Comparison of ENCODE assay signal across 14 cellular contexts in the genomic region with DNA sequence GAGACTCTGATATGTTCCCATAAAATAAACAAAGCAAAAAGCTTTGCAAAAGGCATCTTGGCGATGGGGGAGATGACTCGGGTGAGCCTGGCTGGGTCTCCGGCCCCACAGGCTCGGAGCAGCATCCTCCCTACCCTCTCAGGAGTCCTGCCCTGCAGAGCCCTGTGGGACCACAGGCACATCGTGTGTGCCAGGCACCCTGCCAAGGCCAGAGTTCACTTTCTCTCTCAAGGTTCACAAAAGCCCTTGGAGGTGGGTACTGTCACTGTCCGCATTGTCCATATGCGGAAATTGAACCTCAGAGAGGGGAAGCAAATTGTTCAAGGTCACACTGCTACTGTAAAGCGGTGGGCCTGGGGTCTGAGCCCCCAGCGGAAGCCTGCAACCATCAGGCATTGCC. TPM values are rescaled to one million over a fixed set of nuclear protein-coding genes. Genes with fewer than 3 reads are reported as not detected.
DNase-seq lines count a peak whose midpoint lies in the region; ATAC-seq, FAIRE-seq and TF ChIP-seq lines count a peak whose summit lies in the region.
"Had no signal": no experiment of that assay in that cellular context is flagged by ENCODE, and none has a peak within 500 bp of the region (broad histone marks: within the 10 kb centered on the region; RNA-seq: fewer than 3 reads in every experiment).

No MANE protein-coding gene starts in this region.

- intact Hi-C loops in IMR-90 (cut with micrococcal nuclease) (no loop called here), HepG2 (cut with micrococcal nuclease; ENCODE audit: unreplicated experiment) (no loop called here), psoas muscle (cut with DNase I) (no loop called here)

- POLR2A ChIA-PET in IMR-90 (lab: Charles Lee; ENCODE audit: unreplicated experiment), result no interaction called here
- POLR2A ChIA-PET in HepG2 (lab: Yijun Ruan, JAX), result no interaction called here

- no peaks in the 10 kb centered on the region for H3K27me3 ChIP-seq in IMR-90 (ENCODE audit: control insufficient read depth, insufficient read depth, low read length)
- H3K27me3 ChIP-seq in HepG2 (ENCODE audit: control insufficient read depth in 1 of 2, insufficient read depth in 2 of 2, low read length in 2 of 2), result peaks cover 9 to 52% of the 10 kb centered on the region in 2 experiments
- H3K27me3 ChIP-seq in psoas muscle (ENCODE audit: insufficient read depth in 3 of 3, low read length in 2 of 3), result peaks cover 0 to 3% (median 2%) of the 10 kb centered on the region in 3 donors
- H3K27me3 ChIP-seq: BLaER1 had no signal

- CTCF ChIA-PET in IMR-90 (lab: Yijun Ruan, JAX) (no interaction called here), HepG2 (lab: Yijun Ruan, JAX; ENCODE audit: low intra/inter-chr PET ratio, low total read pairs) (no interaction called here)

- WGBS in IMR-90 (ENCODE audit: extremely low coverage in 2 of 2, insufficient read length in 1 of 2), 2 experiments, result 60% methylated on average over 3 of the region's 9 CpGs; no CpG with 5 or more reads in 1 of the 2 experiments
- 47% methylated on average over 8 of the region's 9 CpGs for WGBS in HepG2 (ENCODE audit: low lambda C conversion rate)
- 69 to 79% (median 77%) methylated on average over 9 of the region's 9 CpGs for WGBS in psoas muscle, 3 donors

- no peak overlapping the region for H4K5ac ChIP-seq in IMR-90 (ENCODE audit: low read depth, low read length)

- ATAC-seq in IMR-90 (ENCODE audit: low read depth), result peak; percentile 32; the same call in 1 of the 2 replicates
- ATAC-seq in HepG2, result no peak
- ATAC-seq in psoas muscle, result no peak
- ATAC-seq in HG03521 (IDR thresholded peaks at IDR 0.05; ENCODE audit: unreplicated experiment), result no peak

- no peak overlapping the region for H4K8ac ChIP-seq in IMR-90 (ENCODE audit: low read depth in 2 of 2, low read length in 2 of 2)

- no peak overlapping the region for H3K23ac ChIP-seq in IMR-90 (ENCODE audit: low read depth, low read length)

- H3K9ac ChIP-seq in IMR-90 (ENCODE audit: low read depth, low read length) (no peak overlapping the region), HepG2 (ENCODE audit: insufficient read depth, low read depth, low read length) (no peak overlapping the region)
- H3K9ac ChIP-seq: BLaER1, GM23248 had no signal

- no peaks in the 10 kb centered on the region; a peak in 1 of 4 replicates for H3K79me1 ChIP-seq in IMR-90 (ENCODE audit: low read depth in 1 of 2, low read length in 2 of 2)

- no peaks in the 10 kb centered on the region for H3K79me2 ChIP-seq in HepG2 (ENCODE audit: insufficient read depth, low read length)

- TF ChIP-seq RAD21 in IMR-90 (IDR thresholded peaks at IDR 0.05; ENCODE audit: low read length), result no peak
- TF ChIP-seq RAD21 in HepG2 (CRISPR knock-in tag; IDR thresholded peaks at IDR 0.05), result no peak

- H3K9me3 ChIP-seq in IMR-90 (ENCODE audit: control insufficient read depth, insufficient read depth, low read length) (no peaks in the 10 kb centered on the region), HepG2 (ENCODE audit: low read length) (no peaks in the 10 kb centered on the region), psoas muscle (no peaks in the 10 kb centered on the region)
- H3K9me3 ChIP-seq: BLaER1, Caco-2 had no signal

- no peak overlapping the region for H2AK9ac ChIP-seq in IMR-90 (replicated peaks; ENCODE audit: low read depth, low read length, poor library complexity)

- H2BK5ac ChIP-seq in IMR-90 (ENCODE audit: low read depth, low read length, poor library complexity, severe bottlenecking), result no peak overlapping the region

- TF ChIP-seq EP300 in HepG2 (IDR thresholded peaks at IDR 0.05; ENCODE audit: low read depth in 2 of 2, low read length in 2 of 2), result no peak
- TF ChIP-seq EP300 in HepG2 (CRISPR knock-in tag; IDR thresholded peaks at IDR 0.05; ENCODE audit: borderline replicate concordance), result no peak

- no peaks in the 10 kb centered on the region for H3K4me1 ChIP-seq in IMR-90 (ENCODE audit: control insufficient read depth, insufficient read depth, low read length)
- H3K4me1 ChIP-seq in HepG2 (ENCODE audit: insufficient read depth, low read length), result peaks cover 19% of the 10 kb centered on the region
- H3K4me1 ChIP-seq in psoas muscle, result peaks cover 7% of the 10 kb centered on the region

- no peak for FAIRE-seq in HepG2 (lab: Jason Lieb, UNC)

- no peak overlapping the region for H3K4me3 ChIP-seq in IMR-90 (ENCODE audit: insufficient read depth, low read depth, low read length)
- no peak overlapping the region for H3K4me3 ChIP-seq in HepG2 (replicated peaks in 1 of 3; ENCODE audit: insufficient read depth in 1 of 3, low read depth in 2 of 3, low read length in 3 of 3)
- no peak overlapping the region for H3K4me3 ChIP-seq in psoas muscle
- H3K4me3 ChIP-seq: BLaER1, GM23248 had no signal

- BruUV-seq in IMR-90 (replicated peaks; lab: Mats Ljungman, UMichigan), result no TSS peak
- BruUV-seq in HepG2 (replicated peaks; lab: Mats Ljungman, UMichigan), result no TSS peak

- H3K27ac ChIP-seq in IMR-90 (ENCODE audit: insufficient read depth, low read length), result no peak overlapping the region
- no peak overlapping the region for H3K27ac ChIP-seq in HepG2 (ENCODE audit: extremely low read length, insufficient read depth, low read length)
- peak overlapping the region; percentile 67 for H3K27ac ChIP-seq in psoas muscle
- H3K27ac ChIP-seq: BLaER1, GM23248 had no signal

- TF ChIP-seq CTCF in IMR-90 (conservative IDR thresholded peaks at IDR 0.05; ENCODE audit: low read depth, low read length) (no peak), HepG2 (CRISPR knock-in tag; IDR thresholded peaks at IDR 0.05) (no peak), psoas muscle (IDR thresholded peaks at IDR 0.05) (no peak)

- H3K4me2 ChIP-seq in IMR-90 (ENCODE audit: low read depth, low read length) (no peak overlapping the region), HepG2 (ENCODE audit: low read depth, low read length) (no peak overlapping the region)
- H3K4me2 ChIP-seq: BLaER1 had no signal

- H3K4ac ChIP-seq in IMR-90 (ENCODE audit: low read depth, low read length), result no peak overlapping the region

- dilution Hi-C loops in IMR-90 (cut with HindIII; ENCODE audit: low sequenced_read_pairs, unreplicated experiment), result no loop called here

- H2AK5ac ChIP-seq in IMR-90 (ENCODE audit: low read depth, low read length), result no peak overlapping the region

- TF ChIP-seq POLR2A in IMR-90 (IDR thresholded peaks at IDR 0.05; ENCODE audit: low read depth, low read length) (no peak), HepG2 (IDR thresholded peaks at IDR 0.05; ENCODE audit: insufficient read depth in 1 of 2, low read depth in 2 of 2, low read length in 2 of 2) (no peak)

- peaks cover 6% of the 10 kb centered on the region; the same call in 1 of the 2 replicates for H3K9me1 ChIP-seq in IMR-90 (ENCODE audit: insufficient read depth, low read length)

- H2AFZ ChIP-seq in IMR-90 (replicated peaks; ENCODE audit: low read length, poor library complexity), result no peak overlapping the region
- H2AFZ ChIP-seq in HepG2 (ENCODE audit: low read length), result no peak overlapping the region
- H2AFZ ChIP-seq: GM23248 had no signal

- no peak overlapping the region for H4K91ac ChIP-seq in IMR-90 (ENCODE audit: insufficient read depth, low read depth, low read length)

- H3K14ac ChIP-seq in IMR-90 (replicated peaks; ENCODE audit: low read depth, low read length), result no peak overlapping the region

- H3K36me3 ChIP-seq in IMR-90 (ENCODE audit: control insufficient read depth, insufficient read depth, low read length), result peaks cover 59% of the 10 kb centered on the region
- no peaks in the 10 kb centered on the region; a peak in 1 of 5 replicates for H3K36me3 ChIP-seq in HepG2 (replicated peaks in 1 of 2; ENCODE audit: control insufficient read depth in 1 of 2, insufficient read depth in 2 of 2, low read length in 2 of 2)
- H3K36me3 ChIP-seq in psoas muscle (ENCODE audit: insufficient read depth in 1 of 2, low read depth in 1 of 2), result no peaks in the 10 kb centered on the region
- H3K36me3 ChIP-seq: BLaER1 had no signal

- H3K18ac ChIP-seq in IMR-90 (ENCODE audit: low read depth, low read length), result no peak overlapping the region

- no peak overlapping the region for H3K56ac ChIP-seq in IMR-90 (ENCODE audit: extremely low read depth, insufficient read depth, low read length)

- in situ Hi-C loops in IMR-90 (cut with MboI; ENCODE audit: low sequenced_read_pairs) (no loop called here), HepG2 (cut with HindIII; ENCODE audit: extremely low pct_ligation_motif_present, low pct_unique_long_range_greater_than_20kb) (no loop called here)

- no peak overlapping the region for H2BK20ac ChIP-seq in IMR-90 (ENCODE audit: low read depth, low read length)

- no peak overlapping the region for H2BK120ac ChIP-seq in IMR-90 (ENCODE audit: low read depth, low read length)

- no peak overlapping the region for H2BK15ac ChIP-seq in IMR-90 (ENCODE audit: low read depth, low read length)

- DNase-seq in NCI-H1694 treated with DMSO at 0.1 percent for 48 hours (lab: John Stamatoyannopoulos, UW), result peak; percentile 44
- no peak for DNase-seq in NCI-H1694 (lab: John Stamatoyannopoulos, UW)
- DNase-seq in IMR-90, result no peak
- no peak for DNase-seq in HepG2 (ENCODE audit: low spot score)
- peak in 1 of 2 donors; percentile 36 for DNase-seq in psoas muscle
- no peak for DNase-seq in activated gamma-delta T cell treated with Interleukin-2 at 50 U/mL for 16 hours
- DNase-seq in activated CD4-positive, alpha-beta T cell treated with anti-CD3 and anti-CD28 coated beads for 1 hour, result no peak
- DNase-seq: AML-193; Caco-2; CD8-positive, alpha-beta memory T cell; GM23248; H7 had no signal

- H4K20me1 ChIP-seq in IMR-90 (ENCODE audit: insufficient read depth, low read length) (no peaks in the 10 kb centered on the region), HepG2 (ENCODE audit: insufficient read depth, low read length) (no peaks in the 10 kb centered on the region)
- H4K20me1 ChIP-seq: BLaER1 had no signal

RNA-seq across cellular contexts. Expression of a gene that starts 48.5 kb away (rescaled TPM):
- total RNA-seq in IMR-90 (2012; rRNA removed) (35.0 and 37.5 TPM in 2 replicates), HepG2 (2016; rRNA removed; fragmentation: Illumina TruSeq; extraction: Trizol) (0.14 and 0.31 TPM in 2 replicates), psoas muscle (10 to 100 TPM; 10.2 to 28.6 (median 20.4) TPM)
- polyA plus RNA-seq in IMR-90 (2012; rRNA removed) (21.3 and 23.1 TPM in 2 replicates), HepG2 (2011; rRNA removed) (0.04 and 0.25 TPM in 2 replicates), psoas muscle (10 to 100 TPM in 1 of 3 donors, 1 to 10 TPM in 2; 7.1 to 11.5 (median 7.5) TPM)
- polyA plus RNA-seq in IMR-90 (2012; cell fraction: cytosol; rRNA removed), result 17.6 and 30.1 TPM in 2 replicates
- 26.7 and 30.7 TPM in 2 replicates for polyA plus RNA-seq in IMR-90 (2012; cell fraction: nucleus; rRNA removed; ENCODE audit: low replicate concordance)
- not detected in 2 replicates for total RNA-seq in HepG2 (2016; cell fraction: cytosol; rRNA removed; fragmentation: Illumina TruSeq; extraction: Trizol; ENCODE audit: low read depth)
- total RNA-seq in HepG2 (2016; cell fraction: insoluble cytoplasmic fraction; rRNA removed; fragmentation: Illumina TruSeq; extraction: Trizol), result 0.15 TPM in 2 replicates
- not detected in 2 replicates for total RNA-seq in HepG2 (2016; cell fraction: membrane; rRNA removed; fragmentation: Illumina TruSeq; extraction: Trizol)
- total RNA-seq in HepG2 (2016; cell fraction: nucleus; rRNA removed; fragmentation: Illumina TruSeq; extraction: Trizol), result not detected in 2 replicates
- 0.05 and 0.15 TPM in 2 replicates for polyA plus RNA-seq in HepG2 (2011; cell fraction: cytosol; rRNA removed)
- polyA plus RNA-seq in HepG2 (2011; cell fraction: nucleus; rRNA removed), result 0.08 and 0.17 TPM in 2 replicates
- polyA plus RNA-seq in HepG2 (2012), result 0.07 and 0.31 TPM in 2 replicates
- not detected in 2 replicates for polyA plus RNA-seq in HepG2 (2016; cell fraction: cytosol; fragmentation: Illumina TruSeq; extraction: Trizol; ENCODE audit: low read depth)
- not detected in 2 replicates for polyA plus RNA-seq in HepG2 (2016; cell fraction: insoluble cytoplasmic fraction; fragmentation: Illumina TruSeq; extraction: Trizol; ENCODE audit: low read depth)
- polyA plus RNA-seq in HepG2 (2016; cell fraction: membrane; fragmentation: Illumina TruSeq; extraction: Trizol; ENCODE audit: low read depth), result not detected in 2 replicates
- polyA plus RNA-seq in HepG2 (2016; cell fraction: nucleus; fragmentation: Illumina TruSeq; extraction: Trizol; ENCODE audit: insufficient read depth, low read depth), result 0.33 TPM in 1 of 2 replicates, not detected in the other
- 0.44 and 0.89 TPM in 2 replicates for polyA minus RNA-seq in HepG2 (2011; rRNA and poly(A)+ RNA removed; ENCODE audit: low replicate concordance)
- polyA minus RNA-seq in HepG2 (2011; cell fraction: cytosol; rRNA and poly(A)+ RNA removed), result not detected in 2 replicates
- 0.25 and 0.77 TPM in 2 replicates for polyA minus RNA-seq in HepG2 (2011; cell fraction: nucleus; rRNA and poly(A)+ RNA removed)

Comparison
In these comparisons a context has a peak if more than half of its experiments do, and no peak if none do; other contexts are left out.
1. RNA of a gene that starts 48.5 kb away (total RNA-seq): 35.0 to 37.5 TPM in IMR-90 and 10.2 to 28.6 TPM in psoas muscle; 0.14 to 0.31 TPM in HepG2; every median in the first group is over 4 times any median in the second.